In the genomic region with DNA sequence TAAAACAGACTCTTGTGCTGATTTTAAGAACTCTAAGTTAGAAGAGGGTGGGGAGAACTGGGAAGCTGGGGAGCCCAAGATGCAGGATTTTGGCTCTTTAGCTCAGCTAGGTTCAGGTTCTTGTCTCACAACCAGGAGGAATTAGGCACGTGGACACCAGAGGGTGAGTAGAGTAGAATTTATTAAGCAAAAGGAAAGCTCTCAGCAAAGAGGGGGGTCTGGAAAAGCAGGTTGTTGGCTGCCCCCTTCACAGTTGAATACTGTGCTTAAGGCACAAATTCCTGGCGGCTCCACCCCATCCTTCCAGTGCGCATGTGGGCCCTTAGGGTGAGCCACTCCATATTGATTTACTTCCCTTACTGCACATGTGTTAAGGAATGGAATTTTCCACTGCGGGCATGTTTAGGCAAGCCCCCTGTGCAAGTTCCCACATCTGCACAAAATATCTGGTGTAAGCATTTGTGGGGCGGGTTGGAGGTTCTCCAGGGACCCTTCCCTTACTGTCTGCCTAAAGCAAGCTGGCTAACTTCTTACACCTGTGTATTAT, we compare ENCODE assay signal across 22 cellular contexts.
A peak's percentile ranks its signal among the peaks of the same experiment; 100 is the strongest.
DNase-seq lines count a peak whose midpoint lies in the region; ATAC-seq, FAIRE-seq and TF ChIP-seq lines count a peak whose summit lies in the region.
"Had no signal": no experiment of that assay in that cellular context is flagged by ENCODE, and none has a peak within 500 bp of the region (broad histone marks: within the 10 kb centered on the region; RNA-seq: fewer than 3 reads in every experiment).

No MANE protein-coding gene starts in this region.

- TF ChIP-seq RAD21 in A549 (conservative IDR thresholded peaks at IDR 0.05 in 1 of 2, IDR thresholded peaks at IDR 0.05 in 1 of 2): no peak

- CTCF ChIA-PET in A549 (lab: Yijun Ruan, JAX): interaction anchor here (1.1 kb wide), 1 partner anchor 34 kb away, joined by 3 read pairs; no protein-coding TSS in a partner anchor

- H3K4me1 ChIP-seq in A549 (peaks cover 7% of the 10 kb centered on the region; the same call in 2 of the 3 replicates), keratinocyte (ENCODE audit: control insufficient read depth, extremely low read depth, insufficient read depth, low read length) (peaks cover 17% of the 10 kb centered on the region), right cardiac atrium (ENCODE audit: control insufficient read depth, insufficient read depth, low read length) (no peaks in the 10 kb centered on the region)

- 96% methylated on average over 5 of the region's 5 CpGs for WGBS in A549 (ENCODE audit: missing lambda C conversion rate)
- 97% methylated on average over 5 of the region's 5 CpGs for WGBS in right cardiac atrium

- no peaks in the 10 kb centered on the region for H3K9me1 ChIP-seq in keratinocyte (ENCODE audit: control insufficient read depth, extremely low read depth, insufficient read depth, low read length)

- TF ChIP-seq CTCF in A549 (IDR thresholded peaks at IDR 0.05) (no peak), HFFc6 (IDR thresholded peaks at IDR 0.05) (no peak), brain (conservative IDR thresholded peaks at IDR 0.05) (no peak), keratinocyte (optimal IDR thresholded peaks at IDR 0.05 in 1 of 3, IDR thresholded peaks at IDR 0.05 in 1 of 3, conservative IDR thresholded peaks at IDR 0.05 in 1 of 3; ENCODE audit: extremely low read depth in 1 of 3, insufficient read depth in 2 of 3, low read length in 3 of 3) (no peak)

- no peaks in the 10 kb centered on the region for H3K79me2 ChIP-seq in keratinocyte (ENCODE audit: control insufficient read depth, insufficient read depth, low read length)

- H3K4me1 Mint-ChIP-seq in HFFc6 (ENCODE audit: low read depth) (peaks cover 34% of the 10 kb centered on the region), brain (peaks cover 39% of the 10 kb centered on the region), T-helper 17 cell (peaks cover 3% of the 10 kb centered on the region)

- POLR2A ChIA-PET in A549 (lab: Yijun Ruan, JAX): no interaction called here

- no peaks in the 10 kb centered on the region for H3K9me3 ChIP-seq in A549
- H3K9me3 ChIP-seq in keratinocyte (ENCODE audit: control insufficient read depth, low read depth, low read length): no peaks in the 10 kb centered on the region
- no peaks in the 10 kb centered on the region for H3K9me3 ChIP-seq in right cardiac atrium (ENCODE audit: control insufficient read depth, low read length)
- H3K9me3 ChIP-seq in T-helper 17 cell (ENCODE audit: control insufficient read depth, low read length, poor library complexity, severe bottlenecking): no peaks in the 10 kb centered on the region

- ATAC-seq in A549: no peak
- no peak for ATAC-seq in GM19395 (IDR thresholded peaks at IDR 0.05; ENCODE audit: unreplicated experiment)
- ATAC-seq in right cardiac atrium: no peak
- ATAC-seq in T-helper 17 cell: no peak
- ATAC-seq: activated CD8-positive, alpha-beta T cell treated with anti-CD3 and anti-CD28 coated beads for 36 hours; activated T-cell treated with anti-CD3 and anti-CD28 coated beads, Interleukin-2, amount 50 U/mL, for 4 hours had no signal

- H3K27ac ChIP-seq in A549 (peak overlapping the region; percentile 40 to 52; a peak in 5 of 6 replicates), keratinocyte (ENCODE audit: control insufficient read depth, insufficient read depth, low read length) (peak overlapping the region; percentile 68), right cardiac atrium (ENCODE audit: low read length) (no peak overlapping the region)
- H3K27ac ChIP-seq: C4-2B, coronary artery, WERI-Rb-1 had no signal

- H2AFZ ChIP-seq in keratinocyte (ENCODE audit: control insufficient read depth, low read length): peak overlapping the region; percentile 71

- H3K4me3 Mint-ChIP-seq in HFFc6: no peak overlapping the region
- H3K4me3 Mint-ChIP-seq in brain: no peak overlapping the region
- H3K4me3 Mint-ChIP-seq in T-helper 17 cell: no peak overlapping the region
- H3K4me3 Mint-ChIP-seq: activated CD8-positive, alpha-beta T cell treated with anti-CD3 and anti-CD28 coated beads for 36 hours; activated T-cell treated with anti-CD3 and anti-CD28 coated beads, Interleukin-2, amount 50 U/mL, for 4 hours; neural crest cell had no signal

- dilution Hi-C loops in keratinocyte (cut with MboI; ENCODE audit: extremely low pct_ligation_motif_present, low sequenced_read_pairs): no loop called here

- TF ChIP-seq EP300 in A549 (IDR thresholded peaks at IDR 0.05): no peak

- H3K27me3 Mint-ChIP-seq in HFFc6 (ENCODE audit: insufficient read depth) (no peaks in the 10 kb centered on the region; the same call in 1 of the 2 replicates), brain (no peaks in the 10 kb centered on the region), T-helper 17 cell (no peaks in the 10 kb centered on the region)
- H3K27me3 Mint-ChIP-seq: activated CD8-positive, alpha-beta T cell treated with anti-CD3 and anti-CD28 coated beads for 36 hours had no signal

- H3K9ac ChIP-seq in keratinocyte (ENCODE audit: control insufficient read depth, extremely low read depth, insufficient read depth, low read length): no peak overlapping the region

- H3K9me3 Mint-ChIP-seq in HFFc6: no peaks in the 10 kb centered on the region
- peaks cover 8 to 26% (median 14%) of the 10 kb centered on the region in 5 experiments for H3K9me3 Mint-ChIP-seq in brain
- H3K9me3 Mint-ChIP-seq: activated CD8-positive, alpha-beta T cell treated with anti-CD3 and anti-CD28 coated beads for 36 hours; activated T-cell treated with anti-CD3 and anti-CD28 coated beads, Interleukin-2, amount 50 U/mL, for 4 hours had no signal

- H3K27me3 ChIP-seq in keratinocyte (ENCODE audit: control insufficient read depth, extremely low read depth, insufficient read depth, low read length) (no peaks in the 10 kb centered on the region), right cardiac atrium (ENCODE audit: control insufficient read depth, insufficient read depth) (no peaks in the 10 kb centered on the region)

- H3K27ac Mint-ChIP-seq in HFFc6 (peak overlapping the region; percentile 65), brain (peak overlapping the region in 3 of 5 experiments; percentile 61 to 89 (median 73)), T-helper 17 cell (no peak overlapping the region)

- intact Hi-C loops in right cardiac atrium (cut with DNase I): no loop called here

- H4K20me1 ChIP-seq in keratinocyte (ENCODE audit: control insufficient read depth, extremely low read depth, insufficient read depth, low read length): no peaks in the 10 kb centered on the region

- H3K36me3 Mint-ChIP-seq in HFFc6 (ENCODE audit: low read depth) (peaks cover 19% of the 10 kb centered on the region), brain (peaks cover 24% of the 10 kb centered on the region), T-helper 17 cell (ENCODE audit: low read depth) (peaks cover 2% of the 10 kb centered on the region)

- FAIRE-seq in A549 (lab: Jason Lieb, UNC): no peak
- peak; percentile 93 for FAIRE-seq in keratinocyte (lab: Jason Lieb, UNC)
- FAIRE-seq: frontal cortex had no signal

- no peaks in the 10 kb centered on the region for H3K36me3 ChIP-seq in keratinocyte (ENCODE audit: control insufficient read depth in 2 of 2, extremely low read depth in 1 of 2, insufficient read depth in 2 of 2, low read length in 2 of 2)
- H3K36me3 ChIP-seq: WERI-Rb-1 had no signal

- TF ChIP-seq POLR2A in A549 (IDR thresholded peaks at IDR 0.05; ENCODE audit: low read length): no peak

- H3K4me2 ChIP-seq in A549 (no peak overlapping the region), keratinocyte (ENCODE audit: control insufficient read depth, extremely low read depth, insufficient read depth, low read depth, low read length) (peak overlapping the region; percentile 62)

- DNase-seq in A549 (ENCODE audit: low read depth in 1 of 2, low spot score in 1 of 2) (no peak), HFFc6 (no peak), keratinocyte (ENCODE audit: low read depth, low spot score) (peak; percentile 62), right cardiac atrium (no peak), T-helper 17 cell (no peak)
- DNase-seq in activated effector memory CD4-positive, alpha-beta T cell treated with anti-CD3 and anti-CD28 coated beads, Interleukin-2, amount 50 U/mL, for 16 hours: no peak
- DNase-seq: activated CD8-positive, alpha-beta T cell treated with anti-CD3 and anti-CD28 coated beads for 36 hours; activated naive CD4-positive, alpha-beta T cell treated with anti-CD3 and anti-CD28 coated beads, Interleukin-2, amount 50 U/mL, for 16 hours; activated T-cell treated with anti-CD3 and anti-CD28 coated beads, Interleukin-2, amount 50 U/mL, for 4 hours; Kasumi-1; NCI-H1105; NCI-H2081 treated with DMSO at 0.1 percent for 48 hours; NCI-H526; Right ventricle myocardium superior; substantia nigra; WERI-Rb-1 had no signal

- no peak overlapping the region for H3K4me3 ChIP-seq in A549
- peak overlapping the region in 2 of 3 experiments; percentile 4 to 35 for H3K4me3 ChIP-seq in keratinocyte (ENCODE audit: control insufficient read depth in 2 of 3, extremely low read depth in 1 of 3, insufficient read depth in 2 of 3, low read depth in 1 of 3, low read length in 3 of 3)
- no peak overlapping the region for H3K4me3 ChIP-seq in right cardiac atrium (ENCODE audit: low read length)
- H3K4me3 ChIP-seq: coronary artery had no signal

TF ChIP-seq in A549, 52 proteins besides CTCF, POLR2A, EP300 and RAD21 (continues in another document):
- no peak for TF ChIP-seq PHF8 (IDR thresholded peaks at IDR 0.05; ENCODE audit: borderline replicate concordance, low read depth)
- TF ChIP-seq EHMT2 (IDR thresholded peaks at IDR 0.05; ENCODE audit: low read depth): no peak
- no peak for TF ChIP-seq TP53 (CRISPR knock-in tag; IDR thresholded peaks at IDR 0.05)
- no peak for TF ChIP-seq GATA3 (IDR thresholded peaks at IDR 0.05; ENCODE audit: borderline replicate concordance)
- TF ChIP-seq, protein P1, sequence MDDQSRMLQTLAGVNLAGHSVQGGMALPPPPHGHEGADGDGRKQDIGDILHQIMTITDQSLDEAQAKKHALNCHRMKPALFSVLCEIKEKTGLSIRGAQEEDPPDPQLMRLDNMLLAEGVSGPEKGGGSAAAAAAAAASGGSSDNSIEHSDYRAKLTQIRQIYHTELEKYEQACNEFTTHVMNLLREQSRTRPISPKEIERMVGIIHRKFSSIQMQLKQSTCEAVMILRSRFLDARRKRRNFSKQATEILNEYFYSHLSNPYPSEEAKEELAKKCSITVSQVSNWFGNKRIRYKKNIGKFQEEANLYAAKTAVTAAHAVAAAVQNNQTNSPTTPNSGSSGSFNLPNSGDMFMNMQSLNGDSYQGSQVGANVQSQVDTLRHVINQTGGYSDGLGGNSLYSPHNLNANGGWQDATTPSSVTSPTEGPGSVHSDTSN (IDR thresholded peaks at IDR 0.05): no peak
- TF ChIP-seq ZSCAN20 (CRISPR knock-in tag; IDR thresholded peaks at IDR 0.05): no peak

Comparison
In these comparisons a context has a peak if more than half of its experiments do, and no peak if none do; other contexts are left out.
1. H3K4me3 ChIP-seq: peak in keratinocyte (2 of 3); none in A549 (single experiment) and right cardiac atrium (single experiment).